In genomic region chr12:107486140-107486892, GRCh38 we compare ENCODE assay signal across 18 cellular contexts.
"Had no signal": no experiment of that assay in that cellular context is flagged by ENCODE, and none has a peak within 500 bp of the region (broad histone marks: within the 10 kb centered on the region; RNA-seq: fewer than 3 reads in every experiment).

No MANE protein-coding gene starts in this region.

- H3K9me3 ChIP-seq: gastroesophageal sphincter, heart right ventricle, prostate gland, tibial nerve, uterus had no signal

- H3K27me3 ChIP-seq: tibial nerve, uterus had no signal

- DNase-seq: activated CD4-positive, alpha-beta T cell treated with anti-CD3 and anti-CD28 coated beads, Interleukin-2, amount 50 U/mL, for 4 hours; activated naive CD4-positive, alpha-beta T cell treated with anti-CD3 and anti-CD28 coated beads, Interleukin-2, amount 50 U/mL, for 16 hours; amniotic stem cell; erythroblast; heart right ventricle; left cardiac atrium; mammary epithelial cell; naive B cell; nucleus accumbens; right cardiac atrium; stimulated activated CD4-positive, alpha-beta T cell treated with anti-CD3 and anti-CD28 coated beads, Interleukin-4, amount 100 ng/mL, for 24 hours; T-helper 9 cell; uterus had no signal

- H3K36me3 Mint-ChIP-seq: naive B cell had no signal

- H3K4me3 Mint-ChIP-seq: naive B cell had no signal

- H3K4me1 ChIP-seq: gastroesophageal sphincter, heart right ventricle, prostate gland, tibial nerve, uterus had no signal

- H3K4me3 ChIP-seq: gastroesophageal sphincter, heart right ventricle, prostate gland, skin epidermis, tibial nerve, uterus had no signal

- H3K27ac ChIP-seq: gastroesophageal sphincter, heart right ventricle, skin epidermis, tibial nerve, uterus had no signal

- H3K36me3 ChIP-seq: gastroesophageal sphincter, heart right ventricle, prostate gland, tibial nerve, uterus had no signal

- ATAC-seq: activated CD4-positive, CD25-positive, alpha-beta regulatory T cell treated with anti-CD3 and anti-CD28 coated beads, Interleukin-2, amount 50 U/mL, for 24 hours; gastroesophageal sphincter; heart right ventricle; left cardiac atrium; right cardiac atrium had no signal
